Comparison of ENCODE assay signal across 20 cellular contexts in the genomic region with DNA sequence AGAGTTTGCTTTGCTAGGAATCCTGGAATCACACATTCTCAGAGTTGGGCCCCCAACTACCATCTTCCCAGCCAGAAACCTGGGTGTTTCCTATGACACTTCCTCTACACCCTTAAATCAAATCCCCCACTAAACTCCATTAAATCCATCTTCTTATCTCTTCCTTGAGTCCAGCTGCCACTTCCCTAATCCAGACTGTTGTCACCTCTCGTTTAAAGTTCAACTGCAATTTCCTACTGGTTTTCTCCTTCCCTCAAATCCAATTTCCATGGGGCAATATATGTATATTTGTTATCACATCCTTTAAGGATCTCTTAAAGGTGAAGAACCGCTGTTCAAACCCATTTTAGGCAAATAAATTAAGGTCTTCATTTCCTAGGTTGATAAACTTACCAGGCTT.
DNase-seq lines count a peak whose midpoint lies in the region; TF ChIP-seq lines count a peak whose summit lies in the region.
"Had no signal": no experiment of that assay in that cellular context is flagged by ENCODE, and none has a peak within 500 bp of the region (broad histone marks: within the 10 kb centered on the region; RNA-seq: fewer than 3 reads in every experiment).

No MANE protein-coding gene starts in this region.

- H3K9me3 Mint-ChIP-seq in progenitor cell of endocrine pancreas (ENCODE audit: low read depth) = peaks cover 9% of the 10 kb centered on the region
- H3K9me3 Mint-ChIP-seq: CD8-positive, alpha-beta T cell; H9 had no signal

- H2AFZ ChIP-seq in MM.1S (ENCODE audit: low read length) = no peak overlapping the region
- H2AFZ ChIP-seq: GM23248 had no signal

- no peak overlapping the region for H3K4me3 Mint-ChIP-seq in progenitor cell of endocrine pancreas (ENCODE audit: low read depth)
- H3K4me3 Mint-ChIP-seq: B cell; CD4-positive, CD25-positive, alpha-beta regulatory T cell; CD8-positive, alpha-beta T cell; H9 had no signal

- no peaks in the 10 kb centered on the region for H3F3A ChIP-seq in MM.1S (ENCODE audit: insufficient read depth, low read length)

- peak overlapping the region; percentile 62 for H3K27ac Mint-ChIP-seq in progenitor cell of endocrine pancreas
- H3K27ac Mint-ChIP-seq: B cell; CD4-positive, CD25-positive, alpha-beta regulatory T cell; CD8-positive, alpha-beta T cell; H9 had no signal

- H3K9me2 ChIP-seq in MM.1S (replicated peaks; ENCODE audit: insufficient read depth, low read length) = no peaks in the 10 kb centered on the region

- no peak overlapping the region for H4K8ac ChIP-seq in mesendoderm (ENCODE audit: low read depth, low read length)

- peaks cover 63% of the 10 kb centered on the region for H3K4me1 Mint-ChIP-seq in progenitor cell of endocrine pancreas (ENCODE audit: low read depth)
- H3K4me1 Mint-ChIP-seq: B cell; CD4-positive, CD25-positive, alpha-beta regulatory T cell had no signal

- no CpG with 5 or more reads among the region's 2 CpGs for WGBS in mesendoderm (ENCODE audit: extremely low coverage, insufficient coverage, low lambda C conversion rate)

- no peak overlapping the region for H4K5ac ChIP-seq in mesendoderm (ENCODE audit: low read length)

- no peaks in the 10 kb centered on the region for H3K79me1 ChIP-seq in mesendoderm (ENCODE audit: low read length)

- H3K36me3 Mint-ChIP-seq in progenitor cell of endocrine pancreas (ENCODE audit: insufficient read depth) = peaks cover 6% of the 10 kb centered on the region
- H3K36me3 Mint-ChIP-seq: CD4-positive, CD25-positive, alpha-beta regulatory T cell; CD8-positive, alpha-beta T cell had no signal

- TF ChIP-seq CTCF in progenitor cell of endocrine pancreas (IDR thresholded peaks at IDR 0.05; ENCODE audit: unreplicated experiment) = no peak
- no peak for TF ChIP-seq CTCF in MM.1S (IDR thresholded peaks at IDR 0.05; ENCODE audit: low read length)

- no peak overlapping the region for H3K4me3 ChIP-seq in mesendoderm (ENCODE audit: low read length)
- H3K4me3 ChIP-seq in MM.1S (ENCODE audit: low read length) = no peak overlapping the region
- H3K4me3 ChIP-seq: BLaER1, GM12878, GM23248 had no signal

- H3K36me3 ChIP-seq in mesendoderm (ENCODE audit: control insufficient read depth, insufficient read depth, low read length) (no peaks in the 10 kb centered on the region), MM.1S (replicated peaks; ENCODE audit: insufficient read depth, low read length) (no peaks in the 10 kb centered on the region)
- H3K36me3 ChIP-seq: BLaER1 had no signal

- H3K9me3 ChIP-seq in MM.1S (replicated peaks; ENCODE audit: insufficient read depth, low read length) = no peaks in the 10 kb centered on the region
- H3K9me3 ChIP-seq: BLaER1, Caco-2 had no signal

- no peak overlapping the region for H2BK120ac ChIP-seq in mesendoderm (ENCODE audit: low read depth, low read length)

- no peak overlapping the region for H3K4me2 ChIP-seq in mesendoderm (ENCODE audit: low read length)
- no peak overlapping the region for H3K4me2 ChIP-seq in MM.1S (ENCODE audit: low read depth, low read length)
- H3K4me2 ChIP-seq: BLaER1 had no signal

- peak overlapping the region; percentile 41 for H2BK15ac ChIP-seq in mesendoderm (replicated peaks; ENCODE audit: low read depth)

- H3K9ac ChIP-seq in mesendoderm (ENCODE audit: low read length) (no peak overlapping the region), MM.1S (ENCODE audit: low read length) (no peak overlapping the region)
- H3K9ac ChIP-seq: BLaER1, GM23248 had no signal

- H2BK5ac ChIP-seq in mesendoderm (ENCODE audit: low read length) = no peak overlapping the region

- no peak overlapping the region for H3K56ac ChIP-seq in mesendoderm (ENCODE audit: low read length)

- H3K4me1 ChIP-seq in mesendoderm (ENCODE audit: control insufficient read depth, low read depth, low read length) (peaks cover 11% of the 10 kb centered on the region), MM.1S (ENCODE audit: low read length) (no peaks in the 10 kb centered on the region)
- H3K4me1 ChIP-seq: BLaER1 had no signal

- no peaks in the 10 kb centered on the region for H4K20me1 ChIP-seq in MM.1S (ENCODE audit: insufficient read depth, low read length)
- H4K20me1 ChIP-seq: BLaER1 had no signal

- H3K27me3 ChIP-seq in mesendoderm (ENCODE audit: insufficient read depth, low read length, poor library complexity) (no peaks in the 10 kb centered on the region), MM.1S (replicated peaks; ENCODE audit: insufficient read depth, low read length) (no peaks in the 10 kb centered on the region)
- H3K27me3 ChIP-seq: BLaER1 had no signal

- no peak overlapping the region for H3K4ac ChIP-seq in mesendoderm (ENCODE audit: low read depth, low read length)

- H3K18ac ChIP-seq in mesendoderm (ENCODE audit: low read length) = no peak overlapping the region

- DNase-seq in MV-4-11 (lab: John Stamatoyannopoulos, UW) (peak; percentile 3), OCI-M1 (lab: John Stamatoyannopoulos, UW) (peak; percentile 5), mesendoderm (no peak), progenitor cell of endocrine pancreas (ENCODE audit: low spot score, unreplicated experiment) (no peak), anterior cingulate cortex (lab: John Stamatoyannopoulos, UW) (no peak), MM.1S (no peak)
- no peak for DNase-seq in stimulated activated CD4-positive, alpha-beta T cell treated with anti-CD3 and anti-CD28 coated beads, Interleukin-4, amount 100 ng/mL, for 4 hours
- DNase-seq: Caco-2; CD4-positive, CD25-positive, alpha-beta regulatory T cell; CD8-positive, alpha-beta T cell; DMS153; EL; GDM1; GM23248; H9 had no signal

- H3K79me2 ChIP-seq in mesendoderm (ENCODE audit: control insufficient read depth, insufficient read depth, low read length) (no peaks in the 10 kb centered on the region), MM.1S (ENCODE audit: low read length) (no peaks in the 10 kb centered on the region)

- H3K23ac ChIP-seq in mesendoderm (ENCODE audit: low read length) = no peak overlapping the region

- H3K27me3 Mint-ChIP-seq in progenitor cell of endocrine pancreas = no peaks in the 10 kb centered on the region
- H3K27me3 Mint-ChIP-seq: B cell had no signal

- H2AK5ac ChIP-seq in mesendoderm (ENCODE audit: low read length) = no peak overlapping the region

- H3K27ac ChIP-seq in mesendoderm (ENCODE audit: low read depth, low read length) (no peak overlapping the region), MM.1S (ENCODE audit: low read length) (no peak overlapping the region)
- H3K27ac ChIP-seq: 22Rv1, BLaER1, C4-2B, GM23248 had no signal

Comparison
In these comparisons a context has a peak if more than half of its experiments do, and no peak if none do; other contexts are left out.
1. DNase-seq: peak in MV-4-11 (single experiment) and OCI-M1 (single experiment); none in mesendoderm (single experiment), progenitor cell of endocrine pancreas (single experiment), anterior cingulate cortex (0 of 58), stimulated activated CD4-positive, alpha-beta T cell treated with anti-CD3 and anti-CD28 coated beads, Interleukin-4, amount 100 ng/mL, for 4 hours (0 of 2) and MM.1S (single experiment).